ENCODE assay signal across 8 cellular contexts in genomic region chr2:96870631-96871255, GRCh38. TPM values are rescaled to one million over a fixed set of nuclear protein-coding genes. Genes with fewer than 3 reads are reported as not detected.
DNase-seq lines count a peak whose midpoint lies in the region; TF ChIP-seq lines count a peak whose summit lies in the region.

No MANE protein-coding gene starts in this region.

- H3K9ac ChIP-seq in colonic mucosa (ENCODE audit: low read depth in 2 of 2, low read length in 2 of 2) (peak overlapping the region; percentile 77 to 90), mesendoderm (ENCODE audit: low read length) (peak overlapping the region; percentile 86), stomach smooth muscle (ENCODE audit: low read length in 2 of 2) (peak overlapping the region; percentile 90 to 92)

- DNase-seq in NCI-H1417 (lab: John Stamatoyannopoulos, UW) (peak; percentile 57 to 75 (median 59)), NCI-H1417 treated with DMSO at 0.1 percent for 48 hours (lab: John Stamatoyannopoulos, UW) (no peak), colonic mucosa (peak; percentile 75), mesendoderm (peak; percentile 46), MV-4-11 (lab: John Stamatoyannopoulos, UW) (no peak)
- peak; percentile 37 for DNase-seq in activated CD4-positive, alpha-beta T cell treated with anti-CD3 and anti-CD28 coated beads for 1 hour
- no peak for DNase-seq in activated CD4-positive, CD25-positive, alpha-beta regulatory T cell treated with anti-CD3 and anti-CD28 coated beads, Interleukin-2, amount 50 U/mL, for 72 hours

- H2BK5ac ChIP-seq in mesendoderm (ENCODE audit: low read length): no peak overlapping the region

- H3K27ac ChIP-seq in colonic mucosa: peak overlapping the region; percentile 96
- H3K27ac ChIP-seq in mesendoderm (ENCODE audit: low read depth, low read length): no peak overlapping the region
- H3K27ac ChIP-seq in stomach smooth muscle (ENCODE audit: low read length): peak overlapping the region; percentile 93

- H2AK5ac ChIP-seq in mesendoderm (ENCODE audit: low read length): peak overlapping the region; percentile 48

- no peak overlapping the region for H3K23ac ChIP-seq in mesendoderm (ENCODE audit: low read length)

- no CpG with 5 or more reads among the region's 13 CpGs for WGBS in mesendoderm (ENCODE audit: extremely low coverage, insufficient coverage, low lambda C conversion rate)

- H3K36me3 ChIP-seq in colonic mucosa: no peaks in the 10 kb centered on the region
- H3K36me3 ChIP-seq in mesendoderm (ENCODE audit: control insufficient read depth, insufficient read depth, low read length): peaks cover 5% of the 10 kb centered on the region
- H3K36me3 ChIP-seq in stomach smooth muscle (ENCODE audit: control insufficient read depth in 2 of 2, insufficient read depth in 2 of 2, low read length in 2 of 2): peaks cover 6 to 16% of the 10 kb centered on the region in 2 donors

- H3K18ac ChIP-seq in mesendoderm (ENCODE audit: low read length): peak overlapping the region; percentile 97

- peak overlapping the region; percentile 85 for H3K4me2 ChIP-seq in mesendoderm (ENCODE audit: low read length)

- H3K9me3 ChIP-seq in colonic mucosa: no peaks in the 10 kb centered on the region
- H3K9me3 ChIP-seq in stomach smooth muscle (ENCODE audit: control insufficient read depth in 2 of 2, low read length in 2 of 2): no peaks in the 10 kb centered on the region

- H3K56ac ChIP-seq in mesendoderm (ENCODE audit: low read length): peak overlapping the region; percentile 96

- H3K79me1 ChIP-seq in mesendoderm (ENCODE audit: low read length): peaks cover 20% of the 10 kb centered on the region

- H3K27me3 ChIP-seq in colonic mucosa (no peaks in the 10 kb centered on the region), mesendoderm (ENCODE audit: insufficient read depth, low read length, poor library complexity) (no peaks in the 10 kb centered on the region), stomach smooth muscle (ENCODE audit: control insufficient read depth in 1 of 2, insufficient read depth in 2 of 2, low read length in 2 of 2) (no peaks in the 10 kb centered on the region)

- TF ChIP-seq CTCF in colonic mucosa (IDR thresholded peaks at IDR 0.05): no peak

- intact Hi-C loops in colonic mucosa (cut with DNase I): loop anchor here (5.0 kb wide), 1 partner anchor 42 kb away; no protein-coding TSS in a partner anchor

- H4K5ac ChIP-seq in mesendoderm (ENCODE audit: low read length): no peak overlapping the region

- no peak overlapping the region for H2BK120ac ChIP-seq in mesendoderm (ENCODE audit: low read depth, low read length)

- H4K8ac ChIP-seq in mesendoderm (ENCODE audit: low read depth, low read length): no peak overlapping the region

- peak overlapping the region; percentile 94 for H3K4ac ChIP-seq in mesendoderm (ENCODE audit: low read depth, low read length)

- H3K4me1 ChIP-seq in colonic mucosa (peaks cover 20% of the 10 kb centered on the region), mesendoderm (ENCODE audit: control insufficient read depth, low read depth, low read length) (peaks cover 24% of the 10 kb centered on the region), stomach smooth muscle (ENCODE audit: control insufficient read depth, insufficient read depth, low read length) (peaks cover 43% of the 10 kb centered on the region)

- H3K4me3 ChIP-seq in colonic mucosa (peak overlapping the region; percentile 96), mesendoderm (ENCODE audit: low read length) (peak overlapping the region; percentile 69), stomach smooth muscle (ENCODE audit: low read length in 2 of 2) (peak overlapping the region; percentile 86 to 88)

- H3K79me2 ChIP-seq in mesendoderm (ENCODE audit: control insufficient read depth, insufficient read depth, low read length): peaks cover 29% of the 10 kb centered on the region

- H2BK15ac ChIP-seq in mesendoderm (replicated peaks; ENCODE audit: low read depth): no peak overlapping the region

RNA-seq across cellular contexts. Expression of gene SEMA4C, which starts 0.9 kb away (rescaled TPM):
- 10 to 100 TPM; 13.0 to 17.2 TPM for total RNA-seq in colonic mucosa
- 32.1 TPM for polyA plus RNA-seq in mesendoderm (2013, experiment 1 of 2)
- 31.2 TPM for polyA plus RNA-seq in mesendoderm (2013, experiment 2 of 2)

RNA-seq across cellular contexts. Expression of gene ANKRD39, which starts 12.9 kb away (rescaled TPM):
- 10 to 100 TPM; 12.4 to 18.7 TPM for total RNA-seq in colonic mucosa
- polyA plus RNA-seq in mesendoderm (2013, experiment 1 of 2): 14.2 TPM
- 13.8 TPM for polyA plus RNA-seq in mesendoderm (2013, experiment 2 of 2)

RNA-seq across cellular contexts. Expression of gene ANKRD23, which starts 26.9 kb away (rescaled TPM):
- 1 to 10 TPM; 1.4 to 4.1 TPM for total RNA-seq in colonic mucosa
- polyA plus RNA-seq in mesendoderm (2013, experiment 1 of 2): 0.86 TPM
- polyA plus RNA-seq in mesendoderm (2013, experiment 2 of 2): 1.7 TPM

RNA-seq across cellular contexts. Expression of gene CNNM3, which starts 54.7 kb away (rescaled TPM):
- total RNA-seq in colonic mucosa: 10 to 100 TPM; 24.4 to 33.0 TPM
- polyA plus RNA-seq in mesendoderm (2013, experiment 1 of 2): 10.9 TPM
- polyA plus RNA-seq in mesendoderm (2013, experiment 2 of 2): 10.7 TPM

Comparison
In these comparisons a context has a peak if more than half of its experiments do, and no peak if none do; other contexts are left out.
1. DNase-seq: peak in NCI-H1417 (3 of 3), activated CD4-positive, alpha-beta T cell treated with anti-CD3 and anti-CD28 coated beads for 1 hour (single experiment), colonic mucosa (single experiment) and mesendoderm (single experiment); none in NCI-H1417 treated with DMSO at 0.1 percent for 48 hours (single experiment), MV-4-11 (single experiment) and activated CD4-positive, CD25-positive, alpha-beta regulatory T cell treated with anti-CD3 and anti-CD28 coated beads, Interleukin-2, amount 50 U/mL, for 72 hours (single experiment).
2. Peak in every context shown above with its lines, with median percentiles within 50 percentile points of each other: H3K4me3 ChIP-seq and H3K9ac ChIP-seq.